In the genomic region with DNA sequence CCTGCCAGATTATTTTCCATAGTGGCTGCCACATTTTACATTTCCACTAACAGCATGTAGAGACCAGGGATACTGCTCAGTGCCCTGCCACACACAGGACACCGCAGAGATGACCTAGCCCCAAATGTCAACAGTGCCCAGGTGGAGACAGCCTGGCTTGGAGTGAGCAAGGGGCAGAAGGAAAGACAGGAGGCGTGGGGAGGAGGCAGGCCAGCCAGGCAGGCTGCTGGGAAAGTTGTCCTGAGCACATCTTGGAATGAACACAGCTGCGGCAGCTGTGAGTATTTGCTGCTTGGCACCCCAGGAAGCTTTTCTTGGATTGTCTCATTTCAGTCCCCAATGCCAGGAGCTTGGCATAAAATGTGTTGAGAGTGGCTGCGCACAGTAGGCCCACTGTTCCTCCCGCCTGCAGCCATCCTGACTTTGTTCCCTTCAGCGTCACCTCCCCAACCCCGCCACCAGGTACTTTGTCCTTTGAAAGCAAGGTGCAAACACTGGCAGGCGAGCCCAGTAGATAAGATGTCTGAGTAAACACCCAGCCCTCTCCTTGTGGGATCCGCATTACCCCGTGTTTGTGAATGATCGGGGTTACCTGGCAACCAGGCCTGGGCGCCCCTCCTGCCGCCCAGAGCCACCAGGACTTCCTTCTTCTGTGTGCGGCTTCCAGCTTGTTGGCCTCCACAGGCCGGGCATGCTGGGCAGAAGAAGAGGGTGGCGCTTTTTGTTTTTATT, we compare ENCODE assay signal across 1 cellular context.
TF ChIP-seq lines count a peak whose summit lies in the region.

No MANE protein-coding gene starts in this region.

TF ChIP-seq in HepG2, 621 proteins besides CTCF, POLR2A, EP300 and RAD21 (continued from another document and continues in another):
- TF ChIP-seq NR2F1 (CRISPR knock-in tag; IDR thresholded peaks at IDR 0.05) (0 out of 4 replicates have a peak, but pooled peaks of 1 of the 2 experiments have one; percentile 25), NONO (IDR thresholded peaks at IDR 0.05) (no peak), NONO (CRISPR knock-in tag; conservative IDR thresholded peaks at IDR 0.05) (0 out of 2 replicates have a peak, but pooled peaks have one; percentile 54), SCMH1 (CRISPR knock-in tag; IDR thresholded peaks at IDR 0.05; ENCODE audit: borderline replicate concordance) (no peak), DNMT1 (CRISPR knock-in tag; IDR thresholded peaks at IDR 0.05) (0 out of 2 replicates have a peak, but pooled peaks have one; percentile 35), ZNF670 (CRISPR knock-in tag; IDR thresholded peaks at IDR 0.05; ENCODE audit: borderline replicate concordance) (no peak), ZNF256 (CRISPR knock-in tag; conservative IDR thresholded peaks at IDR 0.05) (no peak), ZFP82 (CRISPR knock-in tag; IDR thresholded peaks at IDR 0.05; ENCODE audit: borderline replicate concordance) (no peak), ZMYM3 (CRISPR knock-in tag; IDR thresholded peaks at IDR 0.05) (peak; percentile 83), ZNF101 (CRISPR knock-in tag; IDR thresholded peaks at IDR 0.05; ENCODE audit: borderline replicate concordance, low read depth) (no peak), PAX8 (CRISPR knock-in tag; IDR thresholded peaks at IDR 0.05; ENCODE audit: borderline replicate concordance) (no peak), SOX6 (IDR thresholded peaks at IDR 0.05) (no peak), SOX6 (CRISPR knock-in tag; IDR thresholded peaks at IDR 0.05) (peak; percentile 70), TSC22D2 (CRISPR knock-in tag; IDR thresholded peaks at IDR 0.05; ENCODE audit: borderline replicate concordance) (no peak), ZNF510 (CRISPR knock-in tag; IDR thresholded peaks at IDR 0.05; ENCODE audit: low read depth) (no peak), ADNP (CRISPR knock-in tag; IDR thresholded peaks at IDR 0.05) (peak; percentile 94), CBX2 (IDR thresholded peaks at IDR 0.05; ENCODE audit: low read depth, low read length) (no peak), CBX2 (CRISPR knock-in tag; IDR thresholded peaks at IDR 0.05; ENCODE audit: low read depth) (no peak), SOX13 (IDR thresholded peaks at IDR 0.05) (peak; percentile 27; the same call in 1 of the 2 replicates), SOX13 (CRISPR knock-in tag; conservative IDR thresholded peaks at IDR 0.05 in 1 of 2, IDR thresholded peaks at IDR 0.05 in 1 of 2) (peak in 1 of 2 experiments; percentile 70; a peak in 2 of 4 replicates), JUN (CRISPR knock-in tag; IDR thresholded peaks at IDR 0.05) (no peak), AGO2 (optimal IDR thresholded peaks at IDR 0.05; ENCODE audit: low read depth, low read length) (no peak), SATB2 (CRISPR knock-in tag; IDR thresholded peaks at IDR 0.05) (no peak), SNAPC2 (CRISPR knock-in tag; IDR thresholded peaks at IDR 0.05) (no peak), ZBTB8A (CRISPR knock-in tag; IDR thresholded peaks at IDR 0.05; ENCODE audit: borderline replicate concordance, low read depth) (no peak), ELF1 (CRISPR knock-in tag; IDR thresholded peaks at IDR 0.05) (peak; percentile 56; the same call in 1 of the 2 replicates), ZSCAN30 (CRISPR knock-in tag; IDR thresholded peaks at IDR 0.05) (no peak), NR1H2 (CRISPR knock-in tag; IDR thresholded peaks at IDR 0.05; ENCODE audit: borderline replicate concordance, low read depth) (no peak), CBFB (CRISPR knock-in tag; IDR thresholded peaks at IDR 0.05) (no peak)
- TF ChIP-seq, protein P1, sequence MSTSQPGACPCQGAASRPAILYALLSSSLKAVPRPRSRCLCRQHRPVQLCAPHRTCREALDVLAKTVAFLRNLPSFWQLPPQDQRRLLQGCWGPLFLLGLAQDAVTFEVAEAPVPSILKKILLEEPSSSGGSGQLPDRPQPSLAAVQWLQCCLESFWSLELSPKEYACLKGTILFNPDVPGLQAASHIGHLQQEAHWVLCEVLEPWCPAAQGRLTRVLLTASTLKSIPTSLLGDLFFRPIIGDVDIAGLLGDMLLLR (CRISPR knock-in tag; IDR thresholded peaks at IDR 0.05), result no peak
- TF ChIP-seq, protein P2, sequence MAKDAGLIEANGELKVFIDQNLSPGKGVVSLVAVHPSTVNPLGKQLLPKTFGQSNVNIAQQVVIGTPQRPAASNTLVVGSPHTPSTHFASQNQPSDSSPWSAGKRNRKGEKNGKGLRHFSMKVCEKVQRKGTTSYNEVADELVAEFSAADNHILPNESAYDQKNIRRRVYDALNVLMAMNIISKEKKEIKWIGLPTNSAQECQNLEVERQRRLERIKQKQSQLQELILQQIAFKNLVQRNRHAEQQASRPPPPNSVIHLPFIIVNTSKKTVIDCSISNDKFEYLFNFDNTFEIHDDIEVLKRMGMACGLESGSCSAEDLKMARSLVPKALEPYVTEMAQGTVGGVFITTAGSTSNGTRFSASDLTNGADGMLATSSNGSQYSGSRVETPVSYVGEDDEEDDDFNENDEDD (CRISPR knock-in tag; IDR thresholded peaks at IDR 0.05; ENCODE audit: borderline replicate concordance), result peak; percentile 35; the same call in 1 of the 2 replicates
- TF ChIP-seq, protein P3, sequence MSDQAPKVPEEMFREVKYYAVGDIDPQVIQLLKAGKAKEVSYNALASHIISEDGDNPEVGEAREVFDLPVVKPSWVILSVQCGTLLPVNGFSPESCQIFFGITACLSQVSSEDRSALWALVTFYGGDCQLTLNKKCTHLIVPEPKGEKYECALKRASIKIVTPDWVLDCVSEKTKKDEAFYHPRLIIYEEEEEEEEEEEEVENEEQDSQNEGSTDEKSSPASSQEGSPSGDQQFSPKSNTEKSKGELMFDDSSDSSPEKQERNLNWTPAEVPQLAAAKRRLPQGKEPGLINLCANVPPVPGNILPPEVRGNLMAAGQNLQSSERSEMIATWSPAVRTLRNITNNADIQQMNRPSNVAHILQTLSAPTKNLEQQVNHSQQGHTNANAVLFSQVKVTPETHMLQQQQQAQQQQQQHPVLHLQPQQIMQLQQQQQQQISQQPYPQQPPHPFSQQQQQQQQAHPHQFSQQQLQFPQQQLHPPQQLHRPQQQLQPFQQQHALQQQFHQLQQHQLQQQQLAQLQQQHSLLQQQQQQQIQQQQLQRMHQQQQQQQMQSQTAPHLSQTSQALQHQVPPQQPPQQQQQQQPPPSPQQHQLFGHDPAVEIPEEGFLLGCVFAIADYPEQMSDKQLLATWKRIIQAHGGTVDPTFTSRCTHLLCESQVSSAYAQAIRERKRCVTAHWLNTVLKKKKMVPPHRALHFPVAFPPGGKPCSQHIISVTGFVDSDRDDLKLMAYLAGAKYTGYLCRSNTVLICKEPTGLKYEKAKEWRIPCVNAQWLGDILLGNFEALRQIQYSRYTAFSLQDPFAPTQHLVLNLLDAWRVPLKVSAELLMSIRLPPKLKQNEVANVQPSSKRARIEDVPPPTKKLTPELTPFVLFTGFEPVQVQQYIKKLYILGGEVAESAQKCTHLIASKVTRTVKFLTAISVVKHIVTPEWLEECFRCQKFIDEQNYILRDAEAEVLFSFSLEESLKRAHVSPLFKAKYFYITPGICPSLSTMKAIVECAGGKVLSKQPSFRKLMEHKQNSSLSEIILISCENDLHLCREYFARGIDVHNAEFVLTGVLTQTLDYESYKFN (CRISPR knock-in tag; conservative IDR thresholded peaks at IDR 0.05), result peak; percentile 79
- TF ChIP-seq, protein P4, sequence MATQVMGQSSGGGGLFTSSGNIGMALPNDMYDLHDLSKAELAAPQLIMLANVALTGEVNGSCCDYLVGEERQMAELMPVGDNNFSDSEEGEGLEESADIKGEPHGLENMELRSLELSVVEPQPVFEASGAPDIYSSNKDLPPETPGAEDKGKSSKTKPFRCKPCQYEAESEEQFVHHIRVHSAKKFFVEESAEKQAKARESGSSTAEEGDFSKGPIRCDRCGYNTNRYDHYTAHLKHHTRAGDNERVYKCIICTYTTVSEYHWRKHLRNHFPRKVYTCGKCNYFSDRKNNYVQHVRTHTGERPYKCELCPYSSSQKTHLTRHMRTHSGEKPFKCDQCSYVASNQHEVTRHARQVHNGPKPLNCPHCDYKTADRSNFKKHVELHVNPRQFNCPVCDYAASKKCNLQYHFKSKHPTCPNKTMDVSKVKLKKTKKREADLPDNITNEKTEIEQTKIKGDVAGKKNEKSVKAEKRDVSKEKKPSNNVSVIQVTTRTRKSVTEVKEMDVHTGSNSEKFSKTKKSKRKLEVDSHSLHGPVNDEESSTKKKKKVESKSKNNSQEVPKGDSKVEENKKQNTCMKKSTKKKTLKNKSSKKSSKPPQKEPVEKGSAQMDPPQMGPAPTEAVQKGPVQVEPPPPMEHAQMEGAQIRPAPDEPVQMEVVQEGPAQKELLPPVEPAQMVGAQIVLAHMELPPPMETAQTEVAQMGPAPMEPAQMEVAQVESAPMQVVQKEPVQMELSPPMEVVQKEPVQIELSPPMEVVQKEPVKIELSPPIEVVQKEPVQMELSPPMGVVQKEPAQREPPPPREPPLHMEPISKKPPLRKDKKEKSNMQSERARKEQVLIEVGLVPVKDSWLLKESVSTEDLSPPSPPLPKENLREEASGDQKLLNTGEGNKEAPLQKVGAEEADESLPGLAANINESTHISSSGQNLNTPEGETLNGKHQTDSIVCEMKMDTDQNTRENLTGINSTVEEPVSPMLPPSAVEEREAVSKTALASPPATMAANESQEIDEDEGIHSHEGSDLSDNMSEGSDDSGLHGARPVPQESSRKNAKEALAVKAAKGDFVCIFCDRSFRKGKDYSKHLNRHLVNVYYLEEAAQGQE (IDR thresholded peaks at IDR 0.05; ENCODE audit: borderline replicate concordance in 1 of 2, low read depth in 1 of 2, low read length in 2 of 2), result no peak
- TF ChIP-seq, protein P5, sequence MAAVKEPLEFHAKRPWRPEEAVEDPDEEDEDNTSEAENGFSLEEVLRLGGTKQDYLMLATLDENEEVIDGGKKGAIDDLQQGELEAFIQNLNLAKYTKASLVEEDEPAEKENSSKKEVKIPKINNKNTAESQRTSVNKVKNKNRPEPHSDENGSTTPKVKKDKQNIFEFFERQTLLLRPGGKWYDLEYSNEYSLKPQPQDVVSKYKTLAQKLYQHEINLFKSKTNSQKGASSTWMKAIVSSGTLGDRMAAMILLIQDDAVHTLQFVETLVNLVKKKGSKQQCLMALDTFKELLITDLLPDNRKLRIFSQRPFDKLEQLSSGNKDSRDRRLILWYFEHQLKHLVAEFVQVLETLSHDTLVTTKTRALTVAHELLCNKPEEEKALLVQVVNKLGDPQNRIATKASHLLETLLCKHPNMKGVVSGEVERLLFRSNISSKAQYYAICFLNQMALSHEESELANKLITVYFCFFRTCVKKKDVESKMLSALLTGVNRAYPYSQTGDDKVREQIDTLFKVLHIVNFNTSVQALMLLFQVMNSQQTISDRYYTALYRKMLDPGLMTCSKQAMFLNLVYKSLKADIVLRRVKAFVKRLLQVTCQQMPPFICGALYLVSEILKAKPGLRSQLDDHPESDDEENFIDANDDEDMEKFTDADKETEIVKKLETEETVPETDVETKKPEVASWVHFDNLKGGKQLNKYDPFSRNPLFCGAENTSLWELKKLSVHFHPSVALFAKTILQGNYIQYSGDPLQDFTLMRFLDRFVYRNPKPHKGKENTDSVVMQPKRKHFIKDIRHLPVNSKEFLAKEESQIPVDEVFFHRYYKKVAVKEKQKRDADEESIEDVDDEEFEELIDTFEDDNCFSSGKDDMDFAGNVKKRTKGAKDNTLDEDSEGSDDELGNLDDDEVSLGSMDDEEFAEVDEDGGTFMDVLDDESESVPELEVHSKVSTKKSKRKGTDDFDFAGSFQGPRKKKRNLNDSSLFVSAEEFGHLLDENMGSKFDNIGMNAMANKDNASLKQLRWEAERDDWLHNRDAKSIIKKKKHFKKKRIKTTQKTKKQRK (IDR thresholded peaks at IDR 0.05; ENCODE audit: low read length), result no peak
- TF ChIP-seq, protein P6, sequence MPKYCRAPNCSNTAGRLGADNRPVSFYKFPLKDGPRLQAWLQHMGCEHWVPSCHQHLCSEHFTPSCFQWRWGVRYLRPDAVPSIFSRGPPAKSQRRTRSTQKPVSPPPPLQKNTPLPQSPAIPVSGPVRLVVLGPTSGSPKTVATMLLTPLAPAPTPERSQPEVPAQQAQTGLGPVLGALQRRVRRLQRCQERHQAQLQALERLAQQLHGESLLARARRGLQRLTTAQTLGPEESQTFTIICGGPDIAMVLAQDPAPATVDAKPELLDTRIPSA (CRISPR knock-in tag; IDR thresholded peaks at IDR 0.05; ENCODE audit: borderline replicate concordance), result no peak
- TF ChIP-seq, protein P7, sequence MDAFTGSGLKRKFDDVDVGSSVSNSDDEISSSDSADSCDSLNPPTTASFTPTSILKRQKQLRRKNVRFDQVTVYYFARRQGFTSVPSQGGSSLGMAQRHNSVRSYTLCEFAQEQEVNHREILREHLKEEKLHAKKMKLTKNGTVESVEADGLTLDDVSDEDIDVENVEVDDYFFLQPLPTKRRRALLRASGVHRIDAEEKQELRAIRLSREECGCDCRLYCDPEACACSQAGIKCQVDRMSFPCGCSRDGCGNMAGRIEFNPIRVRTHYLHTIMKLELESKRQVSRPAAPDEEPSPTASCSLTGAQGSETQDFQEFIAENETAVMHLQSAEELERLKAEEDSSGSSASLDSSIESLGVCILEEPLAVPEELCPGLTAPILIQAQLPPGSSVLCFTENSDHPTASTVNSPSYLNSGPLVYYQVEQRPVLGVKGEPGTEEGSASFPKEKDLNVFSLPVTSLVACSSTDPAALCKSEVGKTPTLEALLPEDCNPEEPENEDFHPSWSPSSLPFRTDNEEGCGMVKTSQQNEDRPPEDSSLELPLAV (CRISPR knock-in tag; conservative IDR thresholded peaks at IDR 0.05; ENCODE audit: low read depth), result no peak
- TF ChIP-seq, protein P8, sequence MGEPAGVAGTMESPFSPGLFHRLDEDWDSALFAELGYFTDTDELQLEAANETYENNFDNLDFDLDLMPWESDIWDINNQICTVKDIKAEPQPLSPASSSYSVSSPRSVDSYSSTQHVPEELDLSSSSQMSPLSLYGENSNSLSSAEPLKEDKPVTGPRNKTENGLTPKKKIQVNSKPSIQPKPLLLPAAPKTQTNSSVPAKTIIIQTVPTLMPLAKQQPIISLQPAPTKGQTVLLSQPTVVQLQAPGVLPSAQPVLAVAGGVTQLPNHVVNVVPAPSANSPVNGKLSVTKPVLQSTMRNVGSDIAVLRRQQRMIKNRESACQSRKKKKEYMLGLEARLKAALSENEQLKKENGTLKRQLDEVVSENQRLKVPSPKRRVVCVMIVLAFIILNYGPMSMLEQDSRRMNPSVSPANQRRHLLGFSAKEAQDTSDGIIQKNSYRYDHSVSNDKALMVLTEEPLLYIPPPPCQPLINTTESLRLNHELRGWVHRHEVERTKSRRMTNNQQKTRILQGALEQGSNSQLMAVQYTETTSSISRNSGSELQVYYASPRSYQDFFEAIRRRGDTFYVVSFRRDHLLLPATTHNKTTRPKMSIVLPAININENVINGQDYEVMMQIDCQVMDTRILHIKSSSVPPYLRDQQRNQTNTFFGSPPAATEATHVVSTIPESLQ (CRISPR knock-in tag; conservative IDR thresholded peaks at IDR 0.05), result no peak
- TF ChIP-seq, protein P9, sequence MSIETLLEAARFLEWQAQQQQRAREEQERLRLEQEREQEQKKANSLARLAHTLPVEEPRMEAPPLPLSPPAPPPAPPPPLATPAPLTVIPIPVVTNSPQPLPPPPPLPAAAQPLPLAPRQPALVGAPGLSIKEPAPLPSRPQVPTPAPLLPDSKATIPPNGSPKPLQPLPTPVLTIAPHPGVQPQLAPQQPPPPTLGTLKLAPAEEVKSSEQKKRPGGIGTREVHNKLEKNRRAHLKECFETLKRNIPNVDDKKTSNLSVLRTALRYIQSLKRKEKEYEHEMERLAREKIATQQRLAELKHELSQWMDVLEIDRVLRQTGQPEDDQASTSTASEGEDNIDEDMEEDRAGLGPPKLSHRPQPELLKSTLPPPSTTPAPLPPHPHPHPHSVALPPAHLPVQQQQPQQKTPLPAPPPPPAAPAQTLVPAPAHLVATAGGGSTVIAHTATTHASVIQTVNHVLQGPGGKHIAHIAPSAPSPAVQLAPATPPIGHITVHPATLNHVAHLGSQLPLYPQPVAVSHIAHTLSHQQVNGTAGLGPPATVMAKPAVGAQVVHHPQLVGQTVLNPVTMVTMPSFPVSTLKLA (IDR thresholded peaks at IDR 0.05), result no peak
